Comparison of ENCODE assay signal across 19 cellular contexts in genomic region chr12:104805186-104805585, GRCh38.
DNase-seq lines count a peak whose midpoint lies in the region; FAIRE-seq lines count a peak whose summit lies in the region.
"Had no signal": no experiment of that assay in that cellular context is flagged by ENCODE, and none has a peak within 500 bp of the region (broad histone marks: within the 10 kb centered on the region; RNA-seq: fewer than 3 reads in every experiment).

No MANE protein-coding gene starts in this region.

- no peak overlapping the region for H2BK12ac ChIP-seq in trophoblast cell (ENCODE audit: low read length)

- no peak overlapping the region for H3K4me3 ChIP-seq in trophoblast cell (ENCODE audit: low read depth, low read length)
- H3K4me3 ChIP-seq: gastroesophageal sphincter, uterus had no signal

- intact Hi-C loops in head of caudate nucleus (cut with DNase I), result no loop called here

- H4K12ac ChIP-seq in trophoblast cell (ENCODE audit: low read depth, low read length), result no peak overlapping the region

- no peak overlapping the region for H4K91ac ChIP-seq in trophoblast cell (ENCODE audit: low read depth, low read length)

- H3K27me3 ChIP-seq in trophoblast cell (ENCODE audit: insufficient read depth, low read length), result no peaks in the 10 kb centered on the region
- H3K27me3 ChIP-seq: gastroesophageal sphincter, uterus had no signal

- no peak overlapping the region for H3K18ac ChIP-seq in trophoblast cell (ENCODE audit: low read length)

- H4K8ac ChIP-seq in trophoblast cell (ENCODE audit: low read depth, low read length), result no peak overlapping the region

- H3K79me2 ChIP-seq in trophoblast cell (ENCODE audit: control insufficient read depth, insufficient read depth, low read length, poor library complexity), result no peaks in the 10 kb centered on the region

- no peak overlapping the region for H2BK5ac ChIP-seq in trophoblast cell (ENCODE audit: low read depth, low read length, poor library complexity)

- no peak overlapping the region for H3K4me2 ChIP-seq in trophoblast cell (ENCODE audit: low read length)

- H2BK120ac ChIP-seq in trophoblast cell (ENCODE audit: insufficient read depth, low read length, poor library complexity), result no peak overlapping the region

- H3K27ac ChIP-seq in trophoblast cell (ENCODE audit: low read depth, low read length), result no peak overlapping the region
- H3K27ac ChIP-seq: gastroesophageal sphincter, uterus had no signal

- H3K14ac ChIP-seq in trophoblast cell (ENCODE audit: low read length), result no peak overlapping the region

- no peak overlapping the region for H2AK5ac ChIP-seq in trophoblast cell (ENCODE audit: low read length)

- no peaks in the 10 kb centered on the region for H3K9me3 ChIP-seq in trophoblast cell (ENCODE audit: insufficient read depth, low read depth, low read length)
- H3K9me3 ChIP-seq: gastroesophageal sphincter, uterus had no signal

- no CpG with 5 or more reads among the region's 4 CpGs for WGBS in trophoblast cell (ENCODE audit: extremely low coverage, insufficient coverage, insufficient read length)

- no peaks in the 10 kb centered on the region for H3K36me3 ChIP-seq in trophoblast cell (ENCODE audit: control insufficient read depth in 1 of 2, insufficient read depth in 2 of 2, low read length in 2 of 2)
- H3K36me3 ChIP-seq: gastroesophageal sphincter, uterus had no signal

- H3K4ac ChIP-seq in trophoblast cell (ENCODE audit: low read depth, low read length), result no peak overlapping the region

- peak; percentile 90 for FAIRE-seq in RCC 7860 (lab: Jason Lieb, UNC)
- FAIRE-seq: H1, kidney had no signal

- no peaks in the 10 kb centered on the region for H3K79me1 ChIP-seq in trophoblast cell (ENCODE audit: low read length)

- no peaks in the 10 kb centered on the region for H3K4me1 ChIP-seq in trophoblast cell (ENCODE audit: control insufficient read depth in 1 of 2, insufficient read depth in 2 of 2, low read length in 2 of 2)
- H3K4me1 ChIP-seq: gastroesophageal sphincter, uterus had no signal

- H3K9ac ChIP-seq in trophoblast cell (ENCODE audit: low read length), result no peak overlapping the region

- DNase-seq in EL, result peak; percentile 67
- DNase-seq in RCC 7860 (ENCODE audit: low spot score), result peak; percentile 70
- peak; percentile 20 for DNase-seq in fibroblast of gingiva (ENCODE audit: low read depth)
- peak; percentile 43 to 69 for DNase-seq in trophoblast cell
- DNase-seq in central memory CD4-positive, alpha-beta T cell, result no peak
- no peak for DNase-seq in head of caudate nucleus
- no peak for DNase-seq in HPDE6-E6E7 (ENCODE audit: extremely low spot score)
- no peak for DNase-seq in NCI-H1694 treated with DMSO at 0.1 percent for 48 hours (lab: John Stamatoyannopoulos, UW)
- DNase-seq: activated CD4-positive, alpha-beta T cell treated with anti-CD3 and anti-CD28 coated beads for 36 hours; CD4-positive, CD25-positive, alpha-beta regulatory T cell; kidney; NCI-H2081 treated with DMSO at 0.1 percent for 48 hours; NCI-H774; retina; stimulated activated naive B cell treated with anti-CD40 and anti-IgM and Interleukin-4, amounts not matched to agents 10 μg/mL and 1 μg/mL and 100 μg/mL, for 72 hours; T-helper 17 cell; uterus had no signal

- no peak overlapping the region for H3K23ac ChIP-seq in trophoblast cell (ENCODE audit: low read length)

- H2AFZ ChIP-seq in trophoblast cell (ENCODE audit: insufficient read depth, low read length, poor library complexity), result no peak overlapping the region

Comparison
In these comparisons a context has a peak if more than half of its experiments do, and no peak if none do; other contexts are left out.
1. DNase-seq: peak in EL (single experiment), RCC 7860 (single experiment), fibroblast of gingiva (single experiment) and trophoblast cell (2 of 2); none in central memory CD4-positive, alpha-beta T cell (single experiment), head of caudate nucleus (0 of 42), HPDE6-E6E7 (single experiment) and NCI-H1694 treated with DMSO at 0.1 percent for 48 hours (single experiment).